8 cellular contexts compared by ENCODE assay signal in the genomic region with DNA sequence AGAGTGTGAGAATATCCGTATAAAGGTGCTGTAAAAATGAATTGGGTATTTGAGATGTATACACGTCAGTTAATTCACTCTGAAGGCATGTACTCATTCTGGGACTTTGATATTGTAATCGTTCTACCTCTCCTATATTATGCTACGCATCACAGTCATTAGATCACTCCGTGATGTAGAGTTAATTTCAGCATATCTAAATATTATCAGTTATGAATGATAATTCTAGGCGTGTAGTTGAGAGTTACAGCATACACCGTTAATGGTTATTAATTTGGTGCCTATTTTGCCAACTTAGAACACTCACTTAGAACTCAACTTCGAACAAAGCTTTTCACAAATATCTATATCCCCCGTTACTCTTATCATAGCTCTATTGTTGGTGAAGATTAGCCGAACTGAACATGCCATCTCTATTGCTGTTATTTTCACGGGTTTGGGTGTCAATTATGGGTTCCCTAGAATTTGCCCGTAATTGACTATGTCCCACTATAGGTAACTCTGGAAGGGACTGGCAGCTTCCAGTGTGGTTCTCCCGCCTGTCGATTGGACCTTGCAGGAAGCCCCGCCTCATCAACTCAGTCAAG. TPM values are rescaled to one million over a fixed set of nuclear protein-coding genes. Genes with fewer than 3 reads are reported as not detected.
DNase-seq lines count a peak whose midpoint lies in the region; ATAC-seq and TF ChIP-seq lines count a peak whose summit lies in the region.

No MANE protein-coding gene starts in this region.

- H3K36me3 Mint-ChIP-seq in CD4-positive, alpha-beta T cell (ENCODE audit: low read depth) = no peaks in the 10 kb centered on the region

- POLR2A ChIA-PET in CD4-positive, alpha-beta T cell (lab: Charles Lee) = interaction anchor here (0.6 to 1.5 kb wide), 17 partner anchors 8 to 1894 kb away, joined by 3 to 13 read pairs (median 3); a partner anchor contains a TSS

- H3K9ac ChIP-seq in HUES48 (ENCODE audit: low read depth, low read length) (no peak overlapping the region), skeletal muscle tissue (ENCODE audit: low read depth in 1 of 3, low read length in 3 of 3) (peak overlapping the region in 2 of 3 donors; percentile 41 to 48)

- H3K4me3 ChIP-seq in HUES48 (ENCODE audit: low read depth, low read length) (peak overlapping the region; percentile 95), WI38 (ENCODE audit: low read depth, low read length) (peak overlapping the region; percentile 95), skeletal muscle tissue (ENCODE audit: low read length in 3 of 3) (peak overlapping the region; percentile 67 to 97 (median 75))

- H3K9me3 ChIP-seq in CD4-positive, alpha-beta T cell (ENCODE audit: control insufficient read depth, low read length) = no peaks in the 10 kb centered on the region
- no peaks in the 10 kb centered on the region for H3K9me3 ChIP-seq in HUES48 (ENCODE audit: control insufficient read depth, insufficient read depth, low read length)
- H3K9me3 ChIP-seq in skeletal muscle tissue (ENCODE audit: control insufficient read depth in 3 of 3, low read length in 3 of 3) = no peaks in the 10 kb centered on the region

- peak overlapping the region; percentile 89 for H3K4me3 Mint-ChIP-seq in CD4-positive, alpha-beta T cell

- no peaks in the 10 kb centered on the region for H3K27me3 Mint-ChIP-seq in CD4-positive, alpha-beta T cell

- in situ Hi-C loops in G401 (cut with HindIII; ENCODE audit: low sequenced_read_pairs) = no loop called here

- peak overlapping the region; percentile 24 for H3K27ac ChIP-seq in CD4-positive, alpha-beta T cell (ENCODE audit: low read depth, low read length)
- H3K27ac ChIP-seq in HUES48 (ENCODE audit: low read depth, low read length) (no peak overlapping the region), skeletal muscle tissue (ENCODE audit: low read depth, low read length) (peak overlapping the region; percentile 81)

- H3K36me3 ChIP-seq in HUES48 (ENCODE audit: control insufficient read depth, insufficient read depth, low read length) (no peaks in the 10 kb centered on the region), skeletal muscle tissue (ENCODE audit: control insufficient read depth in 3 of 3, insufficient read depth in 3 of 3, low read length in 3 of 3) (no peaks in the 10 kb centered on the region)

- peak overlapping the region; percentile 12 for H3K27ac Mint-ChIP-seq in CD4-positive, alpha-beta T cell

- H3K4me1 Mint-ChIP-seq in CD4-positive, alpha-beta T cell (ENCODE audit: low read depth) = peaks cover 40% of the 10 kb centered on the region

- intact Hi-C loops in CD4-positive, alpha-beta T cell (cut with DNase I, micrococcal nuclease) = loop anchor here (2.0 to 10.0 kb wide), 8 partner anchors 65 to 837 kb away; a partner anchor contains a TSS

- CTCF ChIA-PET in CD4-positive, alpha-beta T cell (lab: Charles Lee) = interaction anchor here (0.6 to 1.3 kb wide), 3 partner anchors 66 to 367 kb away, joined by 5 to 7 read pairs (median 5); a partner anchor contains a TSS

- H3K4me1 ChIP-seq in HUES48 (ENCODE audit: control insufficient read depth, insufficient read depth, low read length) (peaks cover 23% of the 10 kb centered on the region), skeletal muscle tissue (ENCODE audit: control insufficient read depth in 3 of 3, insufficient read depth in 3 of 3, low read length in 3 of 3) (peaks cover 11 to 38% (median 36%) of the 10 kb centered on the region in 3 donors)

- no peak for ATAC-seq in CD4-positive, alpha-beta T cell (ENCODE audit: poor library complexity)
- ATAC-seq in HG02571 (IDR thresholded peaks at IDR 0.05; ENCODE audit: unreplicated experiment) = no peak

- no peak for TF ChIP-seq CTCF in CD4-positive, alpha-beta T cell (IDR thresholded peaks at IDR 0.05)
- no peak for TF ChIP-seq CTCF in WI38 (IDR thresholded peaks at IDR 0.05; ENCODE audit: low read depth, low read length)

- no peak for DNase-seq in CD4-positive, alpha-beta T cell
- DNase-seq in hepatic stellate cell (ENCODE audit: low spot score) (peak; percentile 88), G401 (ENCODE audit: low spot score) (no peak), T1000 (lab: John Stamatoyannopoulos, UW) (no peak)

- no peaks in the 10 kb centered on the region for H3K9me3 Mint-ChIP-seq in CD4-positive, alpha-beta T cell

- H3K27me3 ChIP-seq in CD4-positive, alpha-beta T cell (ENCODE audit: control insufficient read depth, insufficient read depth, low read length) = no peaks in the 10 kb centered on the region
- no peaks in the 10 kb centered on the region for H3K27me3 ChIP-seq in HUES48 (ENCODE audit: control insufficient read depth, insufficient read depth, low read length)
- H3K27me3 ChIP-seq in skeletal muscle tissue (ENCODE audit: control insufficient read depth in 3 of 3, insufficient read depth in 3 of 3, low read length in 3 of 3) = no peaks in the 10 kb centered on the region

RNA-seq across cellular contexts. Expression of a gene that starts 0.4 kb away (rescaled TPM):
- 10 to 100 TPM; 10.3 to 12.0 TPM for total RNA-seq in CD4-positive, alpha-beta T cell
- total RNA-seq in skeletal muscle tissue = 95.0 TPM
- 25.8 and 41.6 TPM in 2 replicates for total RNA-seq in G401 (2014; rRNA removed; shearing (Covaris generic))
